ENCODE assay signal across 8 cellular contexts in the genomic region with DNA sequence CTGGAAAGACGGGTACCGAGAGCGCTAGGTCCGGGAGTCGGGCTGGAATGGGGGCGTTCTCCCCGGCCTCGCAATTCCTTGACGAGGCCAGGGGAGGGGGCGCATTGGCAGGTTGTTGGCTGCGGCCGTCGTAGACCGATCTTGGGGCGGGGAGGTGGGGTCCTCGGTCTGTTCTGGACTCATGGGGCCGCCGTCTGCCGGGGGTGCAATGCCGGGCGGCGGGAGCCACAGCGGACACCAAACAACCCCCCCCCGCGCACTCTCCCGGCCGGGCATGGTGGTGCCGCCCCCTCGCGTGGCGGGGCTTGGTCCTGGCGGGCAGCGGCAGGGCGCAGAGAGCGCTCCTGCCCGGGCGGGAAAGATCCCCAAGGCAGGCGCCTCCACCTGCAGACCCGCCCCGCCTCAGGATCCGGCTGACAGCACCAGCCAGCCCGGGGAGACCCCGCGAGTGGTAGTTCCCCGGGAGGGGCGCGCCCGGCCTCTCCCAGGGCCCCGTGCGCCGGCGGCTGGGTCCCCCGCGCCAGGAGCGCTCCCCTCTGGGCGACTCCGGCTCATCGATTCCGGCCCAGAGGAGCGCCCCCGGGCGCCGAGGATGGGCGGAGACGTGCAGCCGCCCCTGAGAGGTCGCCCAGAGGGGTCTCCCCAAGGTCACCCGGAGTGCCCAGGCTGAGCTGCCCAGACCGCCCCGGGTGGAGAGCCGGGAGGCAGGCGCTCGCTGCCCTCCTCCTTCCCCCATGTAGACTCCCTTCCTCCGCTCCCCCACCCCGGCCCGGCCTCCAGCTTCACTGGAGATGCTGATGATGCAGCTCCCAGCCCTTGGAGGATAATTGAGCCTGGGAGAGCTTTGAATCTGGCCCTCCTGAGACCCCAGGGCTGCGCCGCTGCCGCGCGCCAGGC. TPM values are rescaled to one million over a fixed set of nuclear protein-coding genes. Genes with fewer than 3 reads are reported as not detected.
DNase-seq lines count a peak whose midpoint lies in the region; ATAC-seq, FAIRE-seq and TF ChIP-seq lines count a peak whose summit lies in the region.

No MANE protein-coding gene starts in this region.

- dilution Hi-C loops in endothelial cell of umbilical vein (cut with MboI; ENCODE audit: extremely low pct_ligation_motif_present, low sequenced_read_pairs): no loop called here

- H3K36me3 ChIP-seq in HUES48 (ENCODE audit: control insufficient read depth, insufficient read depth, low read length) (no peaks in the 10 kb centered on the region), endothelial cell of umbilical vein (ENCODE audit: control insufficient read depth in 2 of 2, extremely low read depth in 1 of 2, insufficient read depth in 2 of 2, low read length in 2 of 2) (peaks cover 0 to 8% of the 10 kb centered on the region in 2 experiments), tibial artery (no peaks in the 10 kb centered on the region)

- intact Hi-C loops in activated CD8-positive, alpha-beta T cell treated with anti-CD3 and anti-CD28 coated beads for 36 hours (cut with micrococcal nuclease): loop anchor here (5.0 kb wide), 4 partner anchors 41 to 86 kb away; a partner anchor contains a TSS
- intact Hi-C loops in endothelial cell of umbilical vein (cut with micrococcal nuclease) (loop anchor here (1.0 to 2.0 kb wide), 6 partner anchors 21 to 88 kb away; a partner anchor contains a TSS), tibial artery (cut with DNase I; ENCODE audit: low total_unique reads) (no loop called here)

- peak overlapping the region; percentile 34; the same call in 1 of the 2 replicates for H3K4me3 ChIP-seq in AG10803 (ENCODE audit: low read length)
- H3K4me3 ChIP-seq in HUES48 (ENCODE audit: low read depth, low read length): peak overlapping the region; percentile 68
- peak overlapping the region; percentile 57 to 87 (median 72) for H3K4me3 ChIP-seq in endothelial cell of umbilical vein (replicated peaks in 1 of 3; ENCODE audit: insufficient read depth in 1 of 3, low read depth in 1 of 3, low read length in 3 of 3)
- peak overlapping the region; percentile 46 to 60 for H3K4me3 ChIP-seq in tibial artery

- no peak for TF ChIP-seq CTCF in AG10803 (conservative IDR thresholded peaks at IDR 0.05; ENCODE audit: low read length)
- peak; percentile 45 for TF ChIP-seq CTCF in activated CD8-positive, alpha-beta T cell treated with anti-CD3 and anti-CD28 coated beads for 36 hours (IDR thresholded peaks at IDR 0.05)
- peak in 1 of 2 donors; percentile 19 for TF ChIP-seq CTCF in endothelial cell of umbilical vein (IDR thresholded peaks at IDR 0.05; ENCODE audit: extremely low read depth in 1 of 2, insufficient read depth in 1 of 2, low read depth in 1 of 2, low read length in 2 of 2)
- TF ChIP-seq CTCF in nephron progenitor cell (IDR thresholded peaks at IDR 0.05): no peak
- TF ChIP-seq CTCF in tibial artery (IDR thresholded peaks at IDR 0.05): no peak

- POLR2A ChIA-PET in activated CD8-positive, alpha-beta T cell treated with anti-CD3 and anti-CD28 coated beads for 36 hours (lab: Charles Lee): interaction anchor here (0.8 to 4.3 kb wide), 20 partner anchors 10 to 120 kb away, joined by 3 to 25 read pairs (median 6); a partner anchor contains a TSS
- POLR2A ChIA-PET in endothelial cell of umbilical vein (lab: Charles Lee): interaction anchor here (0.8 to 2.3 kb wide), 7 partner anchors 20 to 124 kb away, joined by 3 to 9 read pairs (median 5); no protein-coding TSS in a partner anchor

- H3K79me2 ChIP-seq in endothelial cell of umbilical vein (ENCODE audit: control insufficient read depth, insufficient read depth, low read length): no peaks in the 10 kb centered on the region

- H3K9ac ChIP-seq in HUES48 (ENCODE audit: low read depth, low read length) (0 out of 2 replicates have a peak overlapping the region, but pooled peaks have one; percentile 21), endothelial cell of umbilical vein (replicated peaks; ENCODE audit: extremely low read depth, insufficient read depth, low read length) (peak overlapping the region; percentile 83)

- H3K9me3 ChIP-seq in HUES48 (ENCODE audit: control insufficient read depth, insufficient read depth, low read length) (no peaks in the 10 kb centered on the region), endothelial cell of umbilical vein (replicated peaks; ENCODE audit: control insufficient read depth, insufficient read depth, low read length) (no peaks in the 10 kb centered on the region), tibial artery (no peaks in the 10 kb centered on the region)

- BruUV-seq in endothelial cell of umbilical vein (replicated peaks; lab: Mats Ljungman, UMichigan): no TSS peak

- H3K4me3 Mint-ChIP-seq in activated CD8-positive, alpha-beta T cell treated with anti-CD3 and anti-CD28 coated beads for 36 hours: peak overlapping the region; percentile 85
- peak overlapping the region; percentile 83 for H3K4me3 Mint-ChIP-seq in nephron progenitor cell

- peak overlapping the region; percentile 6 for H3K4me2 ChIP-seq in endothelial cell of umbilical vein (ENCODE audit: insufficient read depth, low read length)

- H2AFZ ChIP-seq in endothelial cell of umbilical vein (ENCODE audit: low read depth, low read length): peak overlapping the region; percentile 5

- H4K20me1 ChIP-seq in endothelial cell of umbilical vein (replicated peaks; ENCODE audit: control insufficient read depth, extremely low read depth, insufficient read depth, low read length): no peaks in the 10 kb centered on the region

- TF ChIP-seq POLR2A in endothelial cell of umbilical vein (IDR thresholded peaks at IDR 0.05; ENCODE audit: low read depth, low read length): no peak

- CTCF ChIA-PET in activated CD8-positive, alpha-beta T cell treated with anti-CD3 and anti-CD28 coated beads for 36 hours (lab: Charles Lee): interaction anchor here (0.8 to 3.8 kb wide), 26 partner anchors 10 to 243 kb away, joined by 3 to 48 read pairs (median 4); a partner anchor contains a TSS
- CTCF ChIA-PET in endothelial cell of umbilical vein (lab: Charles Lee): interaction anchor here (0.6 to 2.6 kb wide), 9 partner anchors 11 to 160 kb away, joined by 3 to 16 read pairs (median 4); no protein-coding TSS in a partner anchor

- peaks cover 17% of the 10 kb centered on the region for H3K27me3 ChIP-seq in HUES48 (ENCODE audit: control insufficient read depth, insufficient read depth, low read length)
- H3K27me3 ChIP-seq in endothelial cell of umbilical vein (ENCODE audit: control insufficient read depth in 2 of 2, insufficient read depth in 2 of 2, low read length in 2 of 2): no peaks in the 10 kb centered on the region
- H3K27me3 ChIP-seq in tibial artery: peaks cover 0 to 41% of the 10 kb centered on the region in 2 donors

- H3K27ac ChIP-seq in HUES48 (ENCODE audit: low read depth, low read length): peak overlapping the region; percentile 95
- peak overlapping the region; percentile 88 for H3K27ac ChIP-seq in endothelial cell of umbilical vein (ENCODE audit: insufficient read depth, low read depth, low read length)
- H3K27ac ChIP-seq in tibial artery: no peak overlapping the region

- no peaks in the 10 kb centered on the region for H3K9me1 ChIP-seq in endothelial cell of umbilical vein (replicated peaks; ENCODE audit: control insufficient read depth, extremely low read depth, insufficient read depth, low read length)

- H3K4me1 Mint-ChIP-seq in activated CD8-positive, alpha-beta T cell treated with anti-CD3 and anti-CD28 coated beads for 36 hours (ENCODE audit: low read depth): peaks cover 57% of the 10 kb centered on the region
- peaks cover 13% of the 10 kb centered on the region for H3K4me1 Mint-ChIP-seq in nephron progenitor cell

- peaks cover 24% of the 10 kb centered on the region for H3K4me1 ChIP-seq in HUES48 (ENCODE audit: control insufficient read depth, insufficient read depth, low read length)
- H3K4me1 ChIP-seq in endothelial cell of umbilical vein (ENCODE audit: control insufficient read depth, extremely low read depth, insufficient read depth, low read length): peaks cover 39% of the 10 kb centered on the region
- peaks cover 8 to 20% (median 19%) of the 10 kb centered on the region in 4 donors for H3K4me1 ChIP-seq in tibial artery

- no peak for FAIRE-seq in endothelial cell of umbilical vein (lab: Jason Lieb, UNC)

- H3K9me3 Mint-ChIP-seq in activated CD8-positive, alpha-beta T cell treated with anti-CD3 and anti-CD28 coated beads for 36 hours: no peaks in the 10 kb centered on the region
- no peaks in the 10 kb centered on the region for H3K9me3 Mint-ChIP-seq in nephron progenitor cell

- ATAC-seq in activated CD8-positive, alpha-beta T cell treated with anti-CD3 and anti-CD28 coated beads for 36 hours: peak; percentile 32
- no peak for ATAC-seq in HG02870 (IDR thresholded peaks at IDR 0.05; ENCODE audit: unreplicated experiment)
- no peak for ATAC-seq in HG02678 (IDR thresholded peaks at IDR 0.05; ENCODE audit: unreplicated experiment)

- no peaks in the 10 kb centered on the region for H3K27me3 Mint-ChIP-seq in activated CD8-positive, alpha-beta T cell treated with anti-CD3 and anti-CD28 coated beads for 36 hours
- H3K27me3 Mint-ChIP-seq in nephron progenitor cell (ENCODE audit: low read depth, poor library complexity): peaks cover 85% of the 10 kb centered on the region

- DNase-seq in AG10803 (ENCODE audit: low read depth) (no peak), endothelial cell of umbilical vein (ENCODE audit: low read depth, low spot score) (peak; percentile 30), nephron progenitor cell (peak; percentile 46), tibial artery (no peak)
- DNase-seq in activated CD8-positive, alpha-beta T cell treated with anti-CD3 and anti-CD28 coated beads for 36 hours: peak; percentile 63

- H3K36me3 Mint-ChIP-seq in activated CD8-positive, alpha-beta T cell treated with anti-CD3 and anti-CD28 coated beads for 36 hours (ENCODE audit: low read depth): peaks cover 37% of the 10 kb centered on the region
- no peaks in the 10 kb centered on the region for H3K36me3 Mint-ChIP-seq in nephron progenitor cell (ENCODE audit: low read depth)

- peak overlapping the region; percentile 99 for H3K27ac Mint-ChIP-seq in activated CD8-positive, alpha-beta T cell treated with anti-CD3 and anti-CD28 coated beads for 36 hours
- H3K27ac Mint-ChIP-seq in nephron progenitor cell: no peak overlapping the region

RNA-seq across cellular contexts. Expression of a gene that starts 0.7 kb away (rescaled TPM):
- total RNA-seq in activated CD8-positive, alpha-beta T cell treated with anti-CD3 and anti-CD28 coated beads for 36 hours: 10 to 100 TPM; 74.9 to 81.4 TPM
- total RNA-seq in endothelial cell of umbilical vein: 52.7 and 68.1 TPM in 2 replicates
- polyA plus RNA-seq in endothelial cell of umbilical vein: 32.4 and 34.7 TPM in 2 replicates
- polyA plus RNA-seq in endothelial cell of umbilical vein (2011; cell fraction: cytosol; rRNA removed): 32.3 and 32.8 TPM in 2 replicates
- polyA plus RNA-seq in endothelial cell of umbilical vein (2011; cell fraction: nucleus; rRNA removed): 57.5 and 72.3 TPM in 2 replicates
- polyA plus RNA-seq in endothelial cell of umbilical vein (2012): 26.2 and 28.8 TPM in 2 replicates
- 92.7 and 97.9 TPM in 2 replicates for polyA minus RNA-seq in endothelial cell of umbilical vein
- polyA minus RNA-seq in endothelial cell of umbilical vein (2011; cell fraction: cytosol; rRNA and poly(A)+ RNA removed): not detected
- 32.1 and 33.3 TPM in 2 replicates for polyA minus RNA-seq in endothelial cell of umbilical vein (2011; cell fraction: nucleus; rRNA and poly(A)+ RNA removed)

RNA-seq across cellular contexts. Expression of a gene that starts 57.9 kb away (rescaled TPM):
- 1 to 10 TPM; 7.1 to 7.4 TPM for total RNA-seq in activated CD8-positive, alpha-beta T cell treated with anti-CD3 and anti-CD28 coated beads for 36 hours
- 9.7 and 11.3 TPM in 2 replicates for total RNA-seq in endothelial cell of umbilical vein
- polyA plus RNA-seq in endothelial cell of umbilical vein: 8.8 and 8.9 TPM in 2 replicates
- 8.8 and 9.3 TPM in 2 replicates for polyA plus RNA-seq in endothelial cell of umbilical vein (2011; cell fraction: cytosol; rRNA removed)
- 26.9 and 28.0 TPM in 2 replicates for polyA plus RNA-seq in endothelial cell of umbilical vein (2011; cell fraction: nucleus; rRNA removed)
- polyA plus RNA-seq in endothelial cell of umbilical vein (2012): 7.5 and 8.5 TPM in 2 replicates
- 8.0 and 8.5 TPM in 2 replicates for polyA minus RNA-seq in endothelial cell of umbilical vein
- 9.7 TPM for polyA minus RNA-seq in endothelial cell of umbilical vein (2011; cell fraction: cytosol; rRNA and poly(A)+ RNA removed)
- 5.6 and 6.9 TPM in 2 replicates for polyA minus RNA-seq in endothelial cell of umbilical vein (2011; cell fraction: nucleus; rRNA and poly(A)+ RNA removed)

Comparison
In these comparisons a context has a peak if more than half of its experiments do, and no peak if none do; other contexts are left out.
1. DNase-seq: peak in activated CD8-positive, alpha-beta T cell treated with anti-CD3 and anti-CD28 coated beads for 36 hours (single experiment), endothelial cell of umbilical vein (single experiment) and nephron progenitor cell (single experiment); none in AG10803 (single experiment) and tibial artery (0 of 2).
2. H3K27ac ChIP-seq: peak in HUES48 (single experiment) and endothelial cell of umbilical vein (single experiment); none in tibial artery (0 of 2).
3. Peak in every context shown above with its lines, with median percentiles within 50 percentile points of each other: H3K4me3 ChIP-seq.